1 cellular context compared by ENCODE assay signal in the genomic region with DNA sequence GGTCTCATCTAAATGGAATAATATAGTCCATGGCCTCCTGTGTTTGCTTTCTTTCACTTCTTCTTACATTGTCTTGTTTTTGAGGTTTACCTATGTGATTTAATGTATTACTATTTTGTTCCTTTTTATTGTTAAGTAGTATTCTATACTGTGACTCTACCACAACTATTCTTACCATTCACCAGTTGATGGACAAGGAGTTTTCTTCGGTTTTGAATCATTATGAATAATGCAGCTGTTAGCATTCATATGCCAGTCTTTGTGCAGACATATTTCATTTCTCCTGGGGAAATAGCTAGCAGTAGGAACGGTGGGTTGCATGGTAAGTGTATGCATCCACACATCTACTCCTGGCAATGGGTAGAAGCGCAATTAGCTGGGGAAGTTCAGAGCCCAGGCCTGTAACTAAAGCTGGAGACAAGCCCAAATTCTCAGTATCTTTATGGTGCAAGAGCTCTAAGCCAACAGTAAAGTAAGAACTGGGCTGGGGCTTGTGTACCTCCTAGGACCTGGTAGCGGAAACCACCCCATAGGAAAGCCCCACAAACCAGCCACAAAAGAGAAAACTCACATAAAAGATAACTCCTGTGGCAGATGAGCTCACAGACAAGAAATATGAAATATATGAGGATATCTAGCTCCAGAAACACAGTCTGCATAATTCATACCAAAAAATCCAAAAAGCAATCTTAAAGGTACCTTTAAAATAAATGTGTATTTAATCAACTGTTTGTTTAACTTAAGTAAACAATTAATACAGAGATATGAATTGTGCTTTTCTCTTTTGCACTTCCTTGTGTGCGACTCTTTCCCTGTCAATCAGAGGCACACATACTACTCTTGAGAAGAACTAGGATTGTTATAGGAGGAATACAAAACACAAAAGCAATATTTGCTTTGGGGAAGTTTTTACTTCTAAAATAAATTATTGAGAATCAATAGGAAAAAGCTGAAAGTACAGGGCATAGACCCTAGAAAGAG.
TF ChIP-seq lines count a peak whose summit lies in the region.

No MANE protein-coding gene starts in this region.

TF ChIP-seq in HepG2, 621 proteins besides CTCF, POLR2A, EP300 and RAD21:
- TF ChIP-seq ZNF280B (CRISPR knock-in tag; IDR thresholded peaks at IDR 0.05; ENCODE audit: borderline replicate concordance) (no peak), CREB1 (IDR thresholded peaks at IDR 0.05) (no peak), CREB1 (CRISPR knock-in tag; IDR thresholded peaks at IDR 0.05) (no peak), FOXA1 (IDR thresholded peaks at IDR 0.05) (peak; percentile 69; the same call in 1 of the 2 replicates), FOXA1 (CRISPR knock-in tag; IDR thresholded peaks at IDR 0.05) (no peak), SNRNP70 (IDR thresholded peaks at IDR 0.05; ENCODE audit: low read depth, low read length) (no peak)
- TF ChIP-seq, protein P1, sequence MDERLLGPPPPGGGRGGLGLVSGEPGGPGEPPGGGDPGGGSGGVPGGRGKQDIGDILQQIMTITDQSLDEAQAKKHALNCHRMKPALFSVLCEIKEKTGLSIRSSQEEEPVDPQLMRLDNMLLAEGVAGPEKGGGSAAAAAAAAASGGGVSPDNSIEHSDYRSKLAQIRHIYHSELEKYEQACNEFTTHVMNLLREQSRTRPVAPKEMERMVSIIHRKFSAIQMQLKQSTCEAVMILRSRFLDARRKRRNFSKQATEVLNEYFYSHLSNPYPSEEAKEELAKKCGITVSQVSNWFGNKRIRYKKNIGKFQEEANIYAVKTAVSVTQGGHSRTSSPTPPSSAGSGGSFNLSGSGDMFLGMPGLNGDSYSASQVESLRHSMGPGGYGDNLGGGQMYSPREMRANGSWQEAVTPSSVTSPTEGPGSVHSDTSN (CRISPR knock-in tag; IDR thresholded peaks at IDR 0.05) = 0 out of 2 replicates have a peak, but pooled peaks have one; percentile 32
